ENCODE assay signal across 1 cellular context in genomic region chr1:45490121-45490622, GRCh38.
A peak's percentile ranks its signal among the peaks of the same experiment; 100 is the strongest.
TF ChIP-seq lines count a peak whose summit lies in the region.

No MANE protein-coding gene starts in this region.

TF ChIP-seq in HepG2, 621 proteins besides CTCF, POLR2A, EP300 and RAD21:
- TF ChIP-seq GLI4 (CRISPR knock-in tag; IDR thresholded peaks at IDR 0.05; ENCODE audit: borderline replicate concordance): 0 out of 2 replicates have a peak, but pooled peaks have one; percentile 64
- no peak for TF ChIP-seq ARNT (IDR thresholded peaks at IDR 0.05)
- peak; percentile 41; the same call in 1 of the 2 replicates for TF ChIP-seq ZNF766 (CRISPR knock-in tag; IDR thresholded peaks at IDR 0.05; ENCODE audit: borderline replicate concordance)
- TF ChIP-seq ZNF207 (IDR thresholded peaks at IDR 0.05; ENCODE audit: borderline replicate concordance): no peak
- no peak for TF ChIP-seq CEBPB (IDR thresholded peaks at IDR 0.05; ENCODE audit: borderline replicate concordance, low read depth, low read length)
- TF ChIP-seq SMAD3 (CRISPR knock-in tag; IDR thresholded peaks at IDR 0.05): 0 out of 2 replicates have a peak, but pooled peaks have one; percentile 28
- no peak for TF ChIP-seq CREM (IDR thresholded peaks at IDR 0.05)
- no peak for TF ChIP-seq CREM (CRISPR knock-in tag; IDR thresholded peaks at IDR 0.05)
- 0 out of 2 replicates have a peak, but pooled peaks have one; percentile 12 for TF ChIP-seq ZNF83 (CRISPR knock-in tag; IDR thresholded peaks at IDR 0.05; ENCODE audit: borderline replicate concordance)
- peak; percentile 7; the same call in 1 of the 2 replicates for TF ChIP-seq DR1 (CRISPR knock-in tag; IDR thresholded peaks at IDR 0.05)
- 0 out of 2 replicates have a peak, but pooled peaks have one; percentile 9 for TF ChIP-seq CEBPG (CRISPR knock-in tag; IDR thresholded peaks at IDR 0.05)
